Comparison of ENCODE assay signal across 11 cellular contexts in genomic region chr2:241161646-241162281, GRCh38. TPM values are rescaled to one million over a fixed set of nuclear protein-coding genes. Genes with fewer than 3 reads are reported as not detected.
DNase-seq lines count a peak whose midpoint lies in the region; ATAC-seq, FAIRE-seq and TF ChIP-seq lines count a peak whose summit lies in the region.
"Had no signal": no experiment of that assay in that cellular context is flagged by ENCODE, and none has a peak within 500 bp of the region (broad histone marks: within the 10 kb centered on the region; RNA-seq: fewer than 3 reads in every experiment).

No MANE protein-coding gene starts in this region.

- WGBS in right cardiac atrium = 16% methylated on average over 9 of the region's 9 CpGs

- ATAC-seq in right cardiac atrium = peak; percentile 93 to 96
- ATAC-seq in HG03565 (IDR thresholded peaks at IDR 0.05; ENCODE audit: unreplicated experiment) = no peak

- H3K4me1 ChIP-seq in astrocyte (ENCODE audit: insufficient read depth, low read length) (peaks cover 25% of the 10 kb centered on the region), right cardiac atrium (ENCODE audit: control insufficient read depth, insufficient read depth, low read length) (no peaks in the 10 kb centered on the region), skeletal muscle satellite cell (ENCODE audit: control insufficient read depth, insufficient read depth, low read length) (peaks cover 46% of the 10 kb centered on the region)

- H3K4me3 Mint-ChIP-seq in astrocyte (ENCODE audit: unreplicated experiment) = no peak overlapping the region

- H3K9me3 ChIP-seq in astrocyte (ENCODE audit: insufficient read depth, low read depth, low read length) (no peaks in the 10 kb centered on the region), right cardiac atrium (ENCODE audit: control insufficient read depth, low read length) (no peaks in the 10 kb centered on the region), skeletal muscle satellite cell (replicated peaks; ENCODE audit: low read length) (no peaks in the 10 kb centered on the region)

- H3K36me3 Mint-ChIP-seq in astrocyte (ENCODE audit: low read depth, unreplicated experiment) = peaks cover 22% of the 10 kb centered on the region

- H3K4me1 Mint-ChIP-seq in astrocyte (ENCODE audit: low read depth, unreplicated experiment) = peaks cover 13% of the 10 kb centered on the region

- DNase-seq in GM03348 (ENCODE audit: low spot score) = peak; percentile 93
- DNase-seq in astrocyte (ENCODE audit: low read depth) = peak; percentile 87
- peak; percentile 86 to 91 (median 88) for DNase-seq in right cardiac atrium
- no peak for DNase-seq in GM13977 (ENCODE audit: low spot score)
- no peak for DNase-seq in H4 (ENCODE audit: low spot score)
- no peak for DNase-seq in NCI-H526 (lab: John Stamatoyannopoulos, UW)
- DNase-seq: NCI-H1417 treated with DMSO at 0.1 percent for 48 hours, WERI-Rb-1 had no signal

- H3K9ac ChIP-seq in astrocyte (ENCODE audit: low read length) = no peak overlapping the region
- H3K9ac ChIP-seq in skeletal muscle satellite cell (ENCODE audit: low read depth, low read length) = no peak overlapping the region

- H3K27ac Mint-ChIP-seq in astrocyte (ENCODE audit: unreplicated experiment) = peak overlapping the region; percentile 15

- H2AFZ ChIP-seq in astrocyte (ENCODE audit: low read depth, low read length) = no peak overlapping the region

- peak overlapping the region; percentile 38 for H3K4me2 ChIP-seq in astrocyte (ENCODE audit: low read length)
- peak overlapping the region; percentile 39 for H3K4me2 ChIP-seq in skeletal muscle satellite cell (ENCODE audit: low read length)

- peaks cover 8% of the 10 kb centered on the region for H3K36me3 ChIP-seq in astrocyte (ENCODE audit: insufficient read depth, low read length)
- H3K36me3 ChIP-seq in skeletal muscle satellite cell (ENCODE audit: insufficient read depth, low read length) = peaks cover 48% of the 10 kb centered on the region

- H3K27ac ChIP-seq in astrocyte (ENCODE audit: low read depth, low read length) = peak overlapping the region; percentile 30
- peak overlapping the region; percentile 48 for H3K27ac ChIP-seq in right cardiac atrium (ENCODE audit: low read length)
- H3K27ac ChIP-seq: WERI-Rb-1 had no signal

- in situ Hi-C loops in GM13977 (cut with MboI; ENCODE audit: low pct_unique_long_range_greater_than_20kb, low sequenced_read_pairs, unreplicated experiment) = no loop called here

- intact Hi-C loops in right cardiac atrium (cut with DNase I) = no loop called here

- no peak for TF ChIP-seq CTCF in astrocyte (IDR thresholded peaks at IDR 0.05; ENCODE audit: insufficient read depth, low read depth, low read length)
- TF ChIP-seq CTCF in GM13977 (IDR thresholded peaks at IDR 0.05; ENCODE audit: extremely low read depth, insufficient read depth, missing control alignments) = no peak

- peaks cover 20% of the 10 kb centered on the region for H4K20me1 ChIP-seq in astrocyte (ENCODE audit: insufficient read depth, low read length)

- peak; percentile 91 for FAIRE-seq in astrocyte (lab: Jason Lieb, UNC)
- FAIRE-seq: endothelial cell of umbilical vein had no signal

- H3K79me2 ChIP-seq in astrocyte (ENCODE audit: insufficient read depth, low read length) = no peaks in the 10 kb centered on the region

- H3K4me3 ChIP-seq in astrocyte (ENCODE audit: insufficient read depth, low read depth, low read length) (no peak overlapping the region), right cardiac atrium (ENCODE audit: low read length) (no peak overlapping the region), skeletal muscle satellite cell (ENCODE audit: low read length) (peak overlapping the region; percentile 35)

- no peaks in the 10 kb centered on the region for H3K27me3 Mint-ChIP-seq in astrocyte (ENCODE audit: low read depth, unreplicated experiment)

- H3K9me3 Mint-ChIP-seq in astrocyte (ENCODE audit: unreplicated experiment) = no peaks in the 10 kb centered on the region

- no peaks in the 10 kb centered on the region for H3K27me3 ChIP-seq in astrocyte (ENCODE audit: insufficient read depth, low read length)
- no peaks in the 10 kb centered on the region for H3K27me3 ChIP-seq in right cardiac atrium (ENCODE audit: control insufficient read depth, insufficient read depth)
- H3K27me3 ChIP-seq in skeletal muscle satellite cell (ENCODE audit: control insufficient read depth, insufficient read depth, low read length) = no peaks in the 10 kb centered on the region

RNA-seq across cellular contexts. Expression of gene PPP1R7, which starts 11.5 kb away (rescaled TPM):
- total RNA-seq in astrocyte (51.4 and 53.4 TPM in 2 replicates), right cardiac atrium (10 to 100 TPM; 57.7 to 77.1 (median 73.1) TPM)
- polyA plus RNA-seq in right cardiac atrium = 112 TPM
- total RNA-seq in skeletal muscle satellite cell (2012; rRNA removed) = 59.6 and 78.1 TPM in 2 replicates
- 60.3 and 103 TPM in 2 replicates for total RNA-seq in H4 (2014; rRNA removed; shearing (Covaris generic))

RNA-seq across cellular contexts. Expression of gene PASK, which starts 12.5 kb away (rescaled TPM):
- total RNA-seq in astrocyte = 4.2 and 8.0 TPM in 2 replicates
- 1 to 10 TPM; 2.1 to 5.3 (median 3.4) TPM for total RNA-seq in right cardiac atrium
- 1.1 TPM for polyA plus RNA-seq in right cardiac atrium
- total RNA-seq in skeletal muscle satellite cell (2012; rRNA removed) = 5.7 and 9.4 TPM in 2 replicates
- total RNA-seq in H4 (2014; rRNA removed; shearing (Covaris generic)) = 3.3 and 15.5 TPM in 2 replicates

RNA-seq across cellular contexts. Expression of gene ANO7, which starts 26.7 kb away (rescaled TPM):
- total RNA-seq in astrocyte (5.8 and 7.1 TPM in 2 replicates), right cardiac atrium (1 to 10 TPM in 3 of 4 donors, under 1 TPM in 1; 0.89 to 2.1 (median 1.2) TPM)
- 1.1 TPM for polyA plus RNA-seq in right cardiac atrium
- 2.0 and 3.1 TPM in 2 replicates for total RNA-seq in skeletal muscle satellite cell (2012; rRNA removed)
- total RNA-seq in H4 (2014; rRNA removed; shearing (Covaris generic)) = 0.43 and 0.91 TPM in 2 replicates

RNA-seq across cellular contexts. Expression of gene MTERF4, which starts 59.7 kb away (rescaled TPM):
- total RNA-seq in astrocyte (23.6 and 26.3 TPM in 2 replicates), right cardiac atrium (10 to 100 TPM; 17.6 to 23.2 (median 20.4) TPM)
- 21.5 TPM for polyA plus RNA-seq in right cardiac atrium
- total RNA-seq in skeletal muscle satellite cell (2012; rRNA removed) = 16.2 and 23.6 TPM in 2 replicates
- total RNA-seq in H4 (2014; rRNA removed; shearing (Covaris generic)) = 36.8 and 37.6 TPM in 2 replicates

Comparison
In these comparisons a context has a peak if more than half of its experiments do, and no peak if none do; other contexts are left out.
1. DNase-seq: peak in GM03348 (single experiment), astrocyte (single experiment) and right cardiac atrium (3 of 3); none in GM13977 (single experiment), H4 (single experiment) and NCI-H526 (0 of 2).